8 cellular contexts compared by ENCODE assay signal in genomic region chr14:91108941-91109611, GRCh38. TPM values are rescaled to one million over a fixed set of nuclear protein-coding genes. Genes with fewer than 3 reads are reported as not detected.
DNase-seq lines count a peak whose midpoint lies in the region; ATAC-seq and TF ChIP-seq lines count a peak whose summit lies in the region.

No MANE protein-coding gene starts in this region.

- H3K4me1 Mint-ChIP-seq in activated T-cell treated with anti-CD3 and anti-CD28 coated beads, Interleukin-2, amount 50 U/mL, for 4 hours (ENCODE audit: low read depth): peaks cover 48% of the 10 kb centered on the region

- H3K36me3 Mint-ChIP-seq in activated T-cell treated with anti-CD3 and anti-CD28 coated beads, Interleukin-2, amount 50 U/mL, for 4 hours (ENCODE audit: insufficient read depth): no peaks in the 10 kb centered on the region

- peak; percentile 42 to 55 for ATAC-seq in activated T-cell treated with anti-CD3 and anti-CD28 coated beads, Interleukin-2, amount 50 U/mL, for 4 hours
- no peak for ATAC-seq in HG02588 (IDR thresholded peaks at IDR 0.05; ENCODE audit: unreplicated experiment)

- CTCF ChIA-PET in RWPE1 (lab: Yijun Ruan, JAX): no interaction called here

- no peak overlapping the region for H3K4me3 ChIP-seq in thyroid gland (replicated peaks in 1 of 3)

- no peaks in the 10 kb centered on the region for H3K27me3 ChIP-seq in thyroid gland

- H3K27ac ChIP-seq in thyroid gland: peak overlapping the region in 2 of 3 donors; percentile 32 to 68
- H3K27ac ChIP-seq in RWPE1: no peak overlapping the region

- intact Hi-C loops in thyroid gland (cut with DNase I): no loop called here

- DNase-seq in NOMO-1 (lab: John Stamatoyannopoulos, UW; ENCODE audit: unreplicated experiment in 2 of 2) (peak; percentile 24 to 55), NOMO-1 treated with dmso at 0.1 percent for 144 hours (lab: John Stamatoyannopoulos, UW; ENCODE audit: unreplicated experiment) (no peak), glomerular endothelial cell (ENCODE audit: extremely low read depth, low read depth, low spot score) (peak; percentile 95), thyroid gland (peak; percentile 58 to 61), epidermal melanocyte (ENCODE audit: insufficient read length, low spot score) (no peak), RWPE1 (ENCODE audit: low spot score) (no peak)
- DNase-seq in activated T-cell treated with anti-CD3 and anti-CD28 coated beads, Interleukin-2, amount 50 U/mL, for 4 hours: no peak

- no peaks in the 10 kb centered on the region for H3K9me3 ChIP-seq in thyroid gland

- no peaks in the 10 kb centered on the region for H3K36me3 ChIP-seq in thyroid gland

- WGBS in thyroid gland, 2 donors: 58 to 63% methylated on average over 7 of the region's 7 CpGs

- H3K4me3 Mint-ChIP-seq in activated T-cell treated with anti-CD3 and anti-CD28 coated beads, Interleukin-2, amount 50 U/mL, for 4 hours: peak overlapping the region; percentile 43

- no peaks in the 10 kb centered on the region for H3K9me3 Mint-ChIP-seq in activated T-cell treated with anti-CD3 and anti-CD28 coated beads, Interleukin-2, amount 50 U/mL, for 4 hours

- H3K4me1 ChIP-seq in thyroid gland: peaks cover 23 to 27% of the 10 kb centered on the region in 2 donors

- TF ChIP-seq CTCF in thyroid gland (IDR thresholded peaks at IDR 0.05) (no peak), RWPE1 (conservative IDR thresholded peaks at IDR 0.05; ENCODE audit: low read depth) (no peak)

- TF ChIP-seq POLR2A in thyroid gland (IDR thresholded peaks at IDR 0.05): no peak

- no peaks in the 10 kb centered on the region for H3K27me3 Mint-ChIP-seq in activated T-cell treated with anti-CD3 and anti-CD28 coated beads, Interleukin-2, amount 50 U/mL, for 4 hours (ENCODE audit: low read depth)

- POLR2A ChIA-PET in RWPE1 (lab: Yijun Ruan, JAX; ENCODE audit: low non-redundant PET): no interaction called here

RNA-seq across cellular contexts. Expression of gene DGLUCY, which starts 4.8 kb away (rescaled TPM):
- total RNA-seq in activated T-cell treated with anti-CD3 and anti-CD28 coated beads, Interleukin-2, amount 50 U/mL, for 4 hours: 10 to 100 TPM; 25.1 to 29.0 (median 26.7) TPM
- total RNA-seq in glomerular endothelial cell: 56.1 and 67.3 TPM in 2 replicates
- 100 to 1,000 TPM in 3 of 4 donors, 10 to 100 TPM in 1; 58.0 to 125 (median 103) TPM for total RNA-seq in thyroid gland

RNA-seq across cellular contexts. Expression of gene RPS6KA5, which starts 48.6 kb away (rescaled TPM):
- 10 to 100 TPM; 17.3 to 19.5 (median 19.4) TPM for total RNA-seq in activated T-cell treated with anti-CD3 and anti-CD28 coated beads, Interleukin-2, amount 50 U/mL, for 4 hours
- total RNA-seq in glomerular endothelial cell: 1.2 and 2.0 TPM in 2 replicates
- 10 to 100 TPM in 1 of 4 donors, 1 to 10 TPM in 3; 6.4 to 17.4 (median 8.9) TPM for total RNA-seq in thyroid gland

Comparison
In these comparisons a context has a peak if more than half of its experiments do, and no peak if none do; other contexts are left out.
1. DNase-seq: peak in NOMO-1 (2 of 2), glomerular endothelial cell (single experiment) and thyroid gland (2 of 2); none in NOMO-1 treated with dmso at 0.1 percent for 144 hours (single experiment), activated T-cell treated with anti-CD3 and anti-CD28 coated beads, Interleukin-2, amount 50 U/mL, for 4 hours (single experiment), epidermal melanocyte (single experiment) and RWPE1 (single experiment).